In the genomic region with DNA sequence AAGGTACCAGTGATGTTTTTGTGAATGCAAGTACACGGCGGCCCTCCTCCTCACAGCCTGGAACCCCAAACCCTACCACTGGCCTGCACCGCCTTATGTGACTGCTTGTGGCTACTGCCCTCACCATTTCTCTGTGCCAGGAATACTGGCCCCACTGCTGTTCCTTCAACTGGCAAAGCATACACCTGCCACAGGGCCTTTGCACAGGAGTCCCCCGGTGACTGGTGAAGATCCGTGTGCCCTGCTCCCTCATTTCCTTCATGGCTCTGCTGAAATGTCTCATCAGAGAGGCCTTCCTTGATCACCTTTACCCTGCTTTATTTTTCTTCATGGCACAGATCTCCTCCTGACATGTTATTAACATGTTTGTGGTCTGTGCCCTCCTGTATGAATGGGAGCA, we compare ENCODE assay signal across 7 cellular contexts. TPM values are rescaled to one million over a fixed set of nuclear protein-coding genes. Genes with fewer than 3 reads are reported as not detected.
"Had no signal": no experiment of that assay in that cellular context is flagged by ENCODE, and none has a peak within 500 bp of the region (broad histone marks: within the 10 kb centered on the region; RNA-seq: fewer than 3 reads in every experiment).

No MANE protein-coding gene starts in this region.

- H3K27ac ChIP-seq: HL-60, KMS-11 had no signal

- H3K9ac ChIP-seq: KMS-11 had no signal

- H3K27ac Mint-ChIP-seq: IgD-negative memory B cell had no signal

- H3K4me2 ChIP-seq: KMS-11 had no signal

- H3K27me3 Mint-ChIP-seq: IgD-negative memory B cell had no signal

- ATAC-seq: HepG2 had no signal

- DNase-seq: Karpas-422, KBM-7 had no signal

- FAIRE-seq: HepG2, HTR-8/SVneo had no signal

- H3K9me3 Mint-ChIP-seq: IgD-negative memory B cell had no signal

RNA-seq across cellular contexts. Expression of gene FOXC1, which starts 53.8 kb away (rescaled TPM):
- polyA plus RNA-seq: IgD-negative memory B cell had no signal
